In the genomic region with DNA sequence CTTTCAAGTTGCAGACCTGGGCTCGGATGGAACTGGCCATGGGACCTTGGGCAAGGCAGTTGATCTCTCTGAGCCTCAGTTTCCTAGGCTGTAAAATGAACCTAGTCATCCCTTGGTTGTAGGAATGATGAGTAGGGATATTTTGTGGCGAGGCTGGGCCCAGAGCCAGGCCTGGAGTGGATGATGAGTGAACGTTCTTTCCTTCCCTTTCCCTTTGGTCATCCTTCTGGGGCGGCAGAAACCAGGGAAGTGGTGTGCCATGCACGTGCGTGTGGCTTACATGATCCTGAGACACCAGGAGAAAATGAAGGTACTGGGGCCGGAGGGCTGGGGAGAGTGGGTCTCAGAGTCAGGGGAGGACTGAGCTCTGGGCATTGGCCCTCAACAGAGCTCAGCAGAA, we compare ENCODE assay signal across 12 cellular contexts.
"Had no signal": no experiment of that assay in that cellular context is flagged by ENCODE, and none has a peak within 500 bp of the region (broad histone marks: within the 10 kb centered on the region; RNA-seq: fewer than 3 reads in every experiment).

No MANE protein-coding gene starts in this region.

- H3K36me3 ChIP-seq: uterus had no signal

- H3K9me3 ChIP-seq: tibial nerve, uterus had no signal

- H3K27ac ChIP-seq: brain microvascular endothelial cell, tibial nerve, uterus had no signal

- DNase-seq: activated CD4-positive, alpha-beta T cell treated with anti-CD3 and anti-CD28 coated beads for 36 hours; activated CD8-positive, alpha-beta memory T cell treated with anti-CD3 and anti-CD28 coated beads, Interleukin-2, amount 50 U/mL, for 48 hours; activated naive CD4-positive, alpha-beta T cell; amniotic stem cell; brain microvascular endothelial cell; cortex of kidney; effector memory CD8-positive, alpha-beta T cell; head of caudate nucleus; stimulated activated CD4-positive, alpha-beta T cell treated with anti-CD3 and anti-CD28 coated beads, Interleukin-1b, Interleukin-23, amount 100 ng/mL, for 48 hours; stimulated activated naive CD4-positive, alpha-beta T cell; uterus had no signal

- H3K4me3 ChIP-seq: tibial nerve, uterus had no signal

- H3K27me3 ChIP-seq: brain microvascular endothelial cell, tibial nerve, uterus had no signal

- ATAC-seq: activated CD4-positive, alpha-beta T cell treated with anti-CD3 and anti-CD28 coated beads for 36 hours; effector memory CD8-positive, alpha-beta T cell had no signal
